Comparison of ENCODE assay signal across 12 cellular contexts in genomic region chr15:100201376-100202280, GRCh38.
DNase-seq lines count a peak whose midpoint lies in the region; ATAC-seq and TF ChIP-seq lines count a peak whose summit lies in the region.
"Had no signal": no experiment of that assay in that cellular context is flagged by ENCODE, and none has a peak within 500 bp of the region (broad histone marks: within the 10 kb centered on the region; RNA-seq: fewer than 3 reads in every experiment).

No MANE protein-coding gene starts in this region.

- peaks cover 8% of the 10 kb centered on the region for H3K36me3 Mint-ChIP-seq in endothelial cell (ENCODE audit: low read depth, unreplicated experiment)

- peaks cover 10% of the 10 kb centered on the region for H3K27me3 Mint-ChIP-seq in endothelial cell (ENCODE audit: unreplicated experiment)

- TF ChIP-seq CTCF in endothelial cell (IDR thresholded peaks at IDR 0.05; ENCODE audit: unreplicated experiment) (no peak), foreskin fibroblast (IDR thresholded peaks at IDR 0.05; ENCODE audit: low read depth, low read length) (no peak)

- no peak overlapping the region for H3K4me3 Mint-ChIP-seq in endothelial cell (ENCODE audit: unreplicated experiment)

- H3K27ac Mint-ChIP-seq in endothelial cell (ENCODE audit: unreplicated experiment): peak overlapping the region; percentile 84

- H3K9me3 Mint-ChIP-seq in endothelial cell (ENCODE audit: unreplicated experiment): no peaks in the 10 kb centered on the region

- no peak overlapping the region for H3K4me3 ChIP-seq in foreskin fibroblast (ENCODE audit: low read depth in 1 of 2, low read length in 2 of 2)

- DNase-seq in NOMO-1 treated with DMSO at 0.1 percent for 48 hours (lab: John Stamatoyannopoulos, UW; ENCODE audit: unreplicated experiment) (peak; percentile 15), NOMO-1 treated with dmso at 0.1 percent for 144 hours (lab: John Stamatoyannopoulos, UW; ENCODE audit: unreplicated experiment) (no peak), endothelial cell (ENCODE audit: low spot score) (no peak), HuH-7.5 (ENCODE audit: low spot score) (no peak), foreskin fibroblast (no peak)
- DNase-seq in NK-92 treated with Interleukin-12 subunit alpha and Interleukin-12 subunit beta, amount 100 ng/mL, for 24 hours (lab: John Stamatoyannopoulos, UW): peak; percentile 93
- peak; percentile 24 for DNase-seq in stimulated activated CD8-positive, alpha-beta memory T cell treated with anti-CD3 and anti-CD28 coated beads, Interleukin-4, amount 100 ng/mL, for 24 hours (ENCODE audit: low read depth)
- DNase-seq: activated CD4-positive, CD25-positive, alpha-beta regulatory T cell; hippocampal formation; NCI-H748 treated with DMSO at 0.1 percent for 48 hours; nucleus accumbens had no signal

- ATAC-seq in HG03135 (IDR thresholded peaks at IDR 0.05; ENCODE audit: unreplicated experiment): no peak

- H3K4me1 Mint-ChIP-seq in endothelial cell (ENCODE audit: unreplicated experiment): peaks cover 47% of the 10 kb centered on the region

Comparison
In these comparisons a context has a peak if more than half of its experiments do, and no peak if none do; other contexts are left out.
1. DNase-seq: peak in NOMO-1 treated with DMSO at 0.1 percent for 48 hours (single experiment), NK-92 treated with Interleukin-12 subunit alpha and Interleukin-12 subunit beta, amount 100 ng/mL, for 24 hours (single experiment) and stimulated activated CD8-positive, alpha-beta memory T cell treated with anti-CD3 and anti-CD28 coated beads, Interleukin-4, amount 100 ng/mL, for 24 hours (single experiment); none in NOMO-1 treated with dmso at 0.1 percent for 144 hours (single experiment), endothelial cell (single experiment), HuH-7.5 (single experiment) and foreskin fibroblast (0 of 2).